39 cellular contexts compared by ENCODE assay signal in genomic region chrX:41502004-41502403, GRCh38. TPM values are rescaled to one million over a fixed set of nuclear protein-coding genes. Genes with fewer than 3 reads are reported as not detected.
"Had no signal": no experiment of that assay in that cellular context is flagged by ENCODE, and none has a peak within 500 bp of the region (broad histone marks: within the 10 kb centered on the region; RNA-seq: fewer than 3 reads in every experiment).

No MANE protein-coding gene starts in this region.

- DNase-seq: activated B cell treated with CpG ODN at 0.5 μM for 24 hours; activated CD4-positive, alpha-beta memory T cell treated with anti-CD3 and anti-CD28 coated beads for 36 hours; activated CD4-positive, alpha-beta T cell treated with anti-CD3 and anti-CD28 coated beads for 4 hours; activated CD4-positive, alpha-beta T cell treated with anti-CD3 and anti-CD28 coated beads, Interleukin-2, amount 10 ng/mL, durations not matched to agents 24 days and 14 days; activated CD4-positive, alpha-beta T cell treated with anti-CD3 and anti-CD28 coated beads, Interleukin-2, amount 50 U/mL, for 1 hour; activated CD4-positive, alpha-beta T cell treated with anti-CD3 and anti-CD28 coated beads, Interleukin-2, amount 50 U/mL, for 4 hours; activated CD4-positive, CD25-positive, alpha-beta regulatory T cell treated with anti-CD3 and anti-CD28 coated beads, Interleukin-2, amount 50 U/mL, for 72 hours; activated CD8-positive, alpha-beta memory T cell treated with anti-CD3 and anti-CD28 coated beads, Interleukin-2, amount 50 U/mL, for 4 hours; activated CD8-positive, alpha-beta T cell treated with anti-CD3 and anti-CD28 coated beads for 36 hours; activated effector memory CD4-positive, alpha-beta T cell treated with anti-CD3 and anti-CD28 coated beads, Interleukin-2, amount 50 U/mL, for 16 hours; activated gamma-delta T cell treated with Interleukin-2 at 50 U/mL for 16 hours; activated naive CD4-positive, alpha-beta T cell; activated naive CD4-positive, alpha-beta T cell treated with anti-CD3 and anti-CD28 coated beads for 36 hours; activated naive CD4-positive, alpha-beta T cell treated with anti-CD3 and anti-CD28 coated beads, Interleukin-2, amount 50 U/mL, for 16 hours; activated naive CD8-positive, alpha-beta T cell treated with anti-CD3 and anti-CD28 coated beads for 36 hours; activated T-cell treated with anti-CD3 and anti-CD28 coated beads for 4 hours; activated T-cell treated with anti-CD3 and anti-CD28 coated beads, Interleukin-2, amount 50 U/mL, for 1 hour; activated T-cell treated with anti-CD3 and anti-CD28 coated beads, Interleukin-2, amount 50 U/mL, for 4 hours; activated T-cell treated with anti-CD3 and anti-CD28 coated beads, Interleukin-2, amount 50 U/mL, for 72 hours; adrenal gland; amniotic stem cell; aorta; caudate nucleus; cerebellar nuclear complex; T-helper 1 cell; T-helper 9 cell had no signal

- H3K4me3 Mint-ChIP-seq: activated B cell treated with CpG ODN at 0.5 μM for 24 hours; activated CD4-positive, alpha-beta memory T cell treated with anti-CD3 and anti-CD28 coated beads for 36 hours; activated CD4-positive, alpha-beta T cell treated with anti-CD3 and anti-CD28 coated beads, Interleukin-2, amount 10 ng/mL, durations not matched to agents 24 days and 14 days; activated CD8-positive, alpha-beta T cell treated with anti-CD3 and anti-CD28 coated beads for 36 hours; activated naive CD4-positive, alpha-beta T cell treated with anti-CD3 and anti-CD28 coated beads for 36 hours; activated naive CD8-positive, alpha-beta T cell treated with anti-CD3 and anti-CD28 coated beads for 36 hours; activated T-cell treated with anti-CD3 and anti-CD28 coated beads, Interleukin-2, amount 50 U/mL, for 4 hours; activated T-cell treated with anti-CD3 and anti-CD28 coated beads, Interleukin-2, amount 50 U/mL, for 72 hours; activated T-helper 1 cell treated with anti-CD3 and anti-CD28 coated beads, Interleukin-12 subunit alpha, Interleukin-12 subunit beta, Interleukin-2, Interleukin-4 antibody, amounts not matched to agents 30 ng/mL and 10 ng/mL and 1 ng/mL, durations not matched to agents 14 hours and 24 hours and 36 hours; activated T-helper 17 cell treated with anti-CD3 and anti-CD28 coated beads, Interleukin-2, amount 50 U/mL, for 72 hours; brain; central memory CD8-positive, alpha-beta T cell; T-helper 1 cell treated with Interleukin-12 subunit alpha and Interleukin-12 subunit beta and Interleukin-4 antibody, amounts not matched to agents 30 μg/mL and 1 μg/mL, for 36 hours had no signal

- H3K27me3 Mint-ChIP-seq: activated B cell treated with CpG ODN at 0.5 μM for 24 hours; activated CD4-positive, alpha-beta memory T cell treated with anti-CD3 and anti-CD28 coated beads for 36 hours; activated CD4-positive, alpha-beta T cell treated with anti-CD3 and anti-CD28 coated beads, Interleukin-2, amount 10 ng/mL, durations not matched to agents 24 days and 14 days; activated CD8-positive, alpha-beta T cell treated with anti-CD3 and anti-CD28 coated beads for 36 hours; activated naive CD8-positive, alpha-beta T cell treated with anti-CD3 and anti-CD28 coated beads for 36 hours; activated T-helper 17 cell treated with anti-CD3 and anti-CD28 coated beads, Interleukin-2, amount 50 U/mL, for 72 hours; brain; central memory CD8-positive, alpha-beta T cell had no signal

- H3K36me3 ChIP-seq: adrenal gland, cardiac muscle cell had no signal

- FAIRE-seq: bronchial epithelial cell, TTC549 had no signal

- H3K9me3 Mint-ChIP-seq: activated B cell treated with CpG ODN at 0.5 μM for 24 hours; activated CD4-positive, alpha-beta T cell treated with anti-CD3 and anti-CD28 coated beads, Interleukin-2, amount 10 ng/mL, durations not matched to agents 24 days and 14 days; activated naive CD4-positive, alpha-beta T cell treated with anti-CD3 and anti-CD28 coated beads for 36 hours; activated naive CD4-positive, alpha-beta T cell treated with anti-CD3 and anti-CD28 coated beads, Interleukin-2, amount 50 U/mL, for 72 hours; central memory CD8-positive, alpha-beta T cell had no signal

- H3K4me1 Mint-ChIP-seq: activated B cell treated with CpG ODN at 0.5 μM for 24 hours; activated CD4-positive, alpha-beta T cell treated with anti-CD3 and anti-CD28 coated beads, Interleukin-2, amount 10 ng/mL, durations not matched to agents 24 days and 14 days; activated naive CD8-positive, alpha-beta T cell treated with anti-CD3 and anti-CD28 coated beads for 36 hours; activated T-helper 17 cell treated with anti-CD3 and anti-CD28 coated beads, Interleukin-2, amount 50 U/mL, for 72 hours; central memory CD8-positive, alpha-beta T cell had no signal

- H3K4me3 ChIP-seq: adrenal gland, cardiac muscle cell had no signal

- H3K27me3 ChIP-seq: adrenal gland, cardiac muscle cell had no signal

- H3K27ac Mint-ChIP-seq: activated B cell treated with CpG ODN at 0.5 μM for 24 hours; activated CD4-positive, alpha-beta memory T cell treated with anti-CD3 and anti-CD28 coated beads for 36 hours; activated CD4-positive, alpha-beta T cell treated with anti-CD3 and anti-CD28 coated beads, Interleukin-2, amount 10 ng/mL, durations not matched to agents 24 days and 14 days; activated CD8-positive, alpha-beta T cell treated with anti-CD3 and anti-CD28 coated beads for 36 hours; activated naive CD4-positive, alpha-beta T cell treated with anti-CD3 and anti-CD28 coated beads for 36 hours; activated naive CD4-positive, alpha-beta T cell treated with anti-CD3 and anti-CD28 coated beads, Interleukin-2, amount 50 U/mL, for 72 hours; activated naive CD8-positive, alpha-beta T cell treated with anti-CD3 and anti-CD28 coated beads for 36 hours; activated T-cell treated with anti-CD3 and anti-CD28 coated beads, Interleukin-2, amount 50 U/mL, for 72 hours; activated T-helper 1 cell treated with anti-CD3 and anti-CD28 coated beads, Interleukin-12 subunit alpha, Interleukin-12 subunit beta, Interleukin-2, Interleukin-4 antibody, amounts not matched to agents 30 ng/mL and 10 ng/mL and 1 ng/mL, durations not matched to agents 14 hours and 24 hours and 36 hours; activated T-helper 17 cell treated with anti-CD3 and anti-CD28 coated beads, Interleukin-2, amount 50 U/mL, for 72 hours; brain; T-helper 1 cell treated with Interleukin-12 subunit alpha and Interleukin-12 subunit beta and Interleukin-4 antibody, amounts not matched to agents 30 μg/mL and 1 μg/mL, for 36 hours had no signal

- H3K4me1 ChIP-seq: adrenal gland had no signal

- H3K36me3 Mint-ChIP-seq: brain had no signal

- H3K27ac ChIP-seq: adrenal gland, cardiac muscle cell, VCaP had no signal

- ATAC-seq: activated CD8-positive, alpha-beta T cell treated with anti-CD3 and anti-CD28 coated beads for 36 hours; activated naive CD4-positive, alpha-beta T cell treated with anti-CD3 and anti-CD28 coated beads, Interleukin-2, amount 50 U/mL, for 72 hours; activated T-cell treated with anti-CD3 and anti-CD28 coated beads, Interleukin-2, amount 50 U/mL, for 4 hours; activated T-cell treated with anti-CD3 and anti-CD28 coated beads, Interleukin-2, amount 50 U/mL, for 72 hours; activated T-helper 17 cell treated with anti-CD3 and anti-CD28 coated beads, Interleukin-2, amount 50 U/mL, for 72 hours had no signal

RNA-seq across cellular contexts. Expression of gene NYX, which starts 54.9 kb away (rescaled TPM):
- total RNA-seq: activated B cell treated with CpG ODN at 0.5 μM for 24 hours; activated CD4-positive, alpha-beta memory T cell treated with anti-CD3 and anti-CD28 coated beads for 36 hours; activated CD4-positive, alpha-beta T cell treated with anti-CD3 and anti-CD28 coated beads, Interleukin-2, amount 10 ng/mL, durations not matched to agents 24 days and 14 days; activated CD8-positive, alpha-beta memory T cell treated with anti-CD3 and anti-CD28 coated beads for 36 hours; activated CD8-positive, alpha-beta T cell treated with anti-CD3 and anti-CD28 coated beads for 36 hours; activated naive CD4-positive, alpha-beta T cell treated with anti-CD3 and anti-CD28 coated beads for 36 hours; activated naive CD4-positive, alpha-beta T cell treated with anti-CD3 and anti-CD28 coated beads, Interleukin-2, amount 50 U/mL, for 72 hours; activated naive CD8-positive, alpha-beta T cell treated with anti-CD3 and anti-CD28 coated beads for 36 hours; activated T-cell treated with anti-CD3 and anti-CD28 coated beads, Interleukin-2, amount 50 U/mL, for 4 hours; activated T-helper 1 cell treated with anti-CD3 and anti-CD28 coated beads, Interleukin-12 subunit alpha, Interleukin-12 subunit beta, Interleukin-2, Interleukin-4 antibody, amounts not matched to agents 30 ng/mL and 10 ng/mL and 1 ng/mL, durations not matched to agents 14 hours and 24 hours and 36 hours; adrenal gland; aorta; bronchial epithelial cell; chondrocyte; T-helper 2 cell treated with Interferon-gamma antibody and Interleukin-4, amounts not matched to agents 100 ng/mL and 5 ng/mL, for 36 hours had no signal
- polyA plus RNA-seq: adrenal gland, aorta had no signal
